Comparison of ENCODE assay signal across 8 cellular contexts in the genomic region with DNA sequence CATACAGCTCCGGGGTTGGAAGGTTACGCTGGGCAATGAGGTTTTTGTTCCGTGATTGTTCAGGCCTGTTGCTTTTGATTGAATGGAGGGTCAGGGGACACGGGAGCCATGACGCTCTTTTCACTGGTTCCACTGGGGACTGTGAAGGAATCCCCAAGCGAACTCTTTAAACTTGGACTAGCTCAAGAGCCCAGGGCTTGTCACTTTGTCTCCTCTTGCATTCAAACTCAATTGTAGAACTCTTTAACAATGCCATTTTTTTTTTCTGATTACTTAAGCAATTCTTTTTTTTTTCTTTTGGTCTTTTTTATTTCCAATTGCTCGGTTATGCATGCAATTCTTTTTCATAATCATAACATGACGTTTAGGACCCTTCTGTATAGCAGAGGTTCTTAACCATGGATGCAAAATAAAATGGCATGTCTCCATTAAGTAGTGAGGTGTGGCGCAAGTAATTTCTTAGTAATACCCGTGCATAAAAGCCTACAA. TPM values are rescaled to one million over a fixed set of nuclear protein-coding genes. Genes with fewer than 3 reads are reported as not detected.
DNase-seq lines count a peak whose midpoint lies in the region; ATAC-seq and TF ChIP-seq lines count a peak whose summit lies in the region.

No MANE protein-coding gene starts in this region.

- WGBS in GM23248 (ENCODE audit: low coverage in 1 of 2, low lambda C conversion rate in 2 of 2, missing lambda C conversion rate in 2 of 2), 2 experiments, result 28 to 35% methylated on average over 10 of the region's 10 CpGs

- peaks cover 5% of the 10 kb centered on the region for H3F3A ChIP-seq in GM23248 (ENCODE audit: insufficient read depth)

- H3K9me3 ChIP-seq in GM23248 (ENCODE audit: low read depth) (no peaks in the 10 kb centered on the region), fibroblast of lung (ENCODE audit: control insufficient read depth, insufficient read depth, low read depth, low read length) (no peaks in the 10 kb centered on the region), gastrocnemius medialis (no peaks in the 10 kb centered on the region)

- intact Hi-C loops in gastrocnemius medialis (cut with DNase I; ENCODE audit: low total_unique reads), result no loop called here

- H3K27me3 ChIP-seq in GM23248 (replicated peaks; ENCODE audit: insufficient read depth) (no peaks in the 10 kb centered on the region), fibroblast of lung (ENCODE audit: control insufficient read depth, insufficient read depth, low read length) (no peaks in the 10 kb centered on the region), gastrocnemius medialis (no peaks in the 10 kb centered on the region)

- peak overlapping the region; percentile 74 for H3K4me3 ChIP-seq in GM23248
- peak overlapping the region; percentile 50 to 60 (median 54) for H3K4me3 ChIP-seq in fibroblast of lung (replicated peaks in 1 of 4; ENCODE audit: control extremely low read depth in 1 of 4, insufficient read depth in 1 of 4, low read depth in 3 of 4, low read length in 4 of 4)
- peak overlapping the region; percentile 43 to 64 (median 52) for H3K4me3 ChIP-seq in gastrocnemius medialis

- H3K79me2 ChIP-seq in GM23248 (ENCODE audit: insufficient read depth) (no peaks in the 10 kb centered on the region), fibroblast of lung (ENCODE audit: control insufficient read depth, insufficient read depth, low read length) (no peaks in the 10 kb centered on the region)

- H2AFZ ChIP-seq in GM23248 (peak overlapping the region; percentile 85), fibroblast of lung (ENCODE audit: low read length) (peak overlapping the region; percentile 95)

- TF ChIP-seq POLR2A in gastrocnemius medialis (IDR thresholded peaks at IDR 0.05), result no peak

- peak overlapping the region; percentile 63 for H3K9ac ChIP-seq in GM23248
- H3K9ac ChIP-seq in fibroblast of lung (ENCODE audit: insufficient read depth, low read length), result peak overlapping the region; percentile 51

- H3K4me1 ChIP-seq in GM23248 (ENCODE audit: insufficient read depth), result 0 out of 2 replicates have a peak, but pooled peaks cover 3% of the 10 kb centered on the region
- H3K4me1 ChIP-seq in fibroblast of lung (ENCODE audit: control insufficient read depth, extremely low read depth, insufficient read depth, low read length), result peaks cover 2% of the 10 kb centered on the region
- peaks cover 4 to 8% of the 10 kb centered on the region in 2 donors for H3K4me1 ChIP-seq in gastrocnemius medialis

- no peaks in the 10 kb centered on the region for H3K36me3 ChIP-seq in GM23248 (ENCODE audit: low read depth)
- H3K36me3 ChIP-seq in fibroblast of lung (ENCODE audit: control insufficient read depth, insufficient read depth, low read length), result no peaks in the 10 kb centered on the region
- no peaks in the 10 kb centered on the region for H3K36me3 ChIP-seq in gastrocnemius medialis

- DNase-seq in GM23248 (no peak), RWPE1 (ENCODE audit: low spot score) (no peak), fibroblast of lung (ENCODE audit: low read depth in 2 of 2) (no peak), gastrocnemius medialis (no peak)
- no peak for DNase-seq in activated naive CD4-positive, alpha-beta T cell treated with Interleukin-2 at 50 U/mL for 16 hours

- POLR2A ChIA-PET in RWPE1 (lab: Yijun Ruan, JAX; ENCODE audit: low non-redundant PET), result no interaction called here

- H4K20me1 ChIP-seq in GM23248 (ENCODE audit: insufficient read depth) (no peaks in the 10 kb centered on the region), fibroblast of lung (ENCODE audit: control insufficient read depth, extremely low read depth, insufficient read depth, low read length) (no peaks in the 10 kb centered on the region)

- H3K27ac ChIP-seq in GM23248 (no peak overlapping the region), RWPE1 (peak overlapping the region; percentile 72), fibroblast of lung (ENCODE audit: insufficient read depth, low read length) (peak overlapping the region; percentile 46), gastrocnemius medialis (no peak overlapping the region)

- in situ Hi-C loops in GM23248 (cut with MboI) (loop anchor here (10.0 kb wide), 2 partner anchors 73 to 373 kb away; no protein-coding TSS in a partner anchor), gastrocnemius medialis (cut with MboI; ENCODE audit: low sequenced_read_pairs in 4 of 4) (loop anchor here in 3 of 4 donors (10.0 to 25.0 kb wide), 4 partner anchors 73 to 413 kb away; no protein-coding TSS in a partner anchor)

- H3K4me2 ChIP-seq in GM23248 (ENCODE audit: unreplicated experiment) (peak overlapping the region; percentile 59), fibroblast of lung (ENCODE audit: extremely low read depth, insufficient read depth, low read length) (peak overlapping the region; percentile 49)

- no peaks in the 10 kb centered on the region for H3K9me2 ChIP-seq in GM23248 (ENCODE audit: insufficient read depth)

- CTCF ChIA-PET in RWPE1 (lab: Yijun Ruan, JAX), result interaction anchor here (0.6 to 1.0 kb wide), 5 partner anchors 25 to 706 kb away, joined by 3 to 6 read pairs (median 4); no protein-coding TSS in a partner anchor

- ATAC-seq in gastrocnemius medialis (no peak), GM19395 (IDR thresholded peaks at IDR 0.05; ENCODE audit: unreplicated experiment) (no peak), GM21717 (IDR thresholded peaks at IDR 0.05; ENCODE audit: unreplicated experiment) (no peak), GM19467 (IDR thresholded peaks at IDR 0.05; ENCODE audit: unreplicated experiment) (no peak)

- TF ChIP-seq CTCF in RWPE1 (conservative IDR thresholded peaks at IDR 0.05; ENCODE audit: low read depth) (no peak), fibroblast of lung (conservative IDR thresholded peaks at IDR 0.05 in 1 of 2, IDR thresholded peaks at IDR 0.05 in 1 of 2; ENCODE audit: low read depth in 1 of 2, low read length in 2 of 2) (no peak), gastrocnemius medialis (IDR thresholded peaks at IDR 0.05 in 4 of 5, conservative IDR thresholded peaks at IDR 0.05 in 1 of 5) (no peak)

RNA-seq across cellular contexts. Expression of gene BFSP1, which starts 0.4 kb away (rescaled TPM):
- 0.25 and 0.32 TPM in 2 replicates for total RNA-seq in GM23248 (2014; rRNA removed; shearing (Covaris generic))
- polyA plus RNA-seq in GM23248 (2016; fragmentation: Nextera tagmentation; extraction: Ambion mirVana), result 0.25 and 0.28 TPM in 2 replicates
- total RNA-seq in fibroblast of lung, result 1.8 and 2.3 TPM in 2 replicates
- 1.5 TPM in 2 replicates for polyA plus RNA-seq in fibroblast of lung
- 1.3 and 1.9 TPM in 2 replicates for polyA plus RNA-seq in fibroblast of lung (2012)
- not detected in 2 replicates for polyA minus RNA-seq in fibroblast of lung (ENCODE audit: low replicate concordance)
- total RNA-seq in gastrocnemius medialis, result under 1 TPM in 2 of 4 donors, not detected in 2; 0.18 to 0.46 TPM

RNA-seq across cellular contexts. Expression of gene DSTN, which starts 38.3 kb away (rescaled TPM):
- total RNA-seq in GM23248 (2014; rRNA removed; shearing (Covaris generic)), result 338 and 360 TPM in 2 replicates
- polyA plus RNA-seq in GM23248 (2016; fragmentation: Nextera tagmentation; extraction: Ambion mirVana), result 610 and 613 TPM in 2 replicates
- total RNA-seq in fibroblast of lung, result 249 and 289 TPM in 2 replicates
- 276 and 737 TPM in 2 replicates for polyA plus RNA-seq in fibroblast of lung
- polyA plus RNA-seq in fibroblast of lung (2012), result 439 and 919 TPM in 2 replicates
- 5.4 and 10.3 TPM in 2 replicates for polyA minus RNA-seq in fibroblast of lung (ENCODE audit: low replicate concordance)
- total RNA-seq in gastrocnemius medialis, result 100 to 1,000 TPM in 1 of 4 donors, 10 to 100 TPM in 3; 79.2 to 128 (median 88.5) TPM

Comparison
In these comparisons a context has a peak if more than half of its experiments do, and no peak if none do; other contexts are left out.
1. H3K27ac ChIP-seq: peak in RWPE1 (single experiment) and fibroblast of lung (single experiment); none in GM23248 (single experiment) and gastrocnemius medialis (0 of 4).
2. Peak in every context shown above with its lines, with median percentiles within 50 percentile points of each other: H3K4me3 ChIP-seq.